Comparison of ENCODE assay signal across 9 cellular contexts in genomic region chr20:31566658-31567379, GRCh38. TPM values are rescaled to one million over a fixed set of nuclear protein-coding genes. Genes with fewer than 3 reads are reported as not detected.
A peak's percentile ranks its signal among the peaks of the same experiment; 100 is the strongest.
DNase-seq lines count a peak whose midpoint lies in the region; ATAC-seq and TF ChIP-seq lines count a peak whose summit lies in the region.
"Had no signal": no experiment of that assay in that cellular context is flagged by ENCODE, and none has a peak within 500 bp of the region (broad histone marks: within the 10 kb centered on the region; RNA-seq: fewer than 3 reads in every experiment).

No MANE protein-coding gene starts in this region.

- peak overlapping the region; percentile 22 for H3K27ac ChIP-seq in CD8-positive, alpha-beta memory T cell (ENCODE audit: low read depth, low read length)
- H3K27ac ChIP-seq in gastrocnemius medialis, result peak overlapping the region in 2 of 4 donors; percentile 24 to 32

- no peaks in the 10 kb centered on the region for H3K9me3 ChIP-seq in CD8-positive, alpha-beta memory T cell (ENCODE audit: low read length)
- no peaks in the 10 kb centered on the region for H3K9me3 ChIP-seq in gastrocnemius medialis

- ATAC-seq in T-cell (replicated peaks in 1 of 4), result peak in 1 of 4 experiments; percentile 27
- ATAC-seq in omental fat pad (ENCODE audit: low FRiP score), result no peak
- ATAC-seq in HG03521 (IDR thresholded peaks at IDR 0.05; ENCODE audit: unreplicated experiment), result no peak
- ATAC-seq in gastrocnemius medialis, result no peak

- in situ Hi-C loops in gastrocnemius medialis (cut with MboI; ENCODE audit: low sequenced_read_pairs in 4 of 4), result loop anchor here in 1 of 4 donors (25.0 kb wide), 1 partner anchor 170 kb away; the partner anchor contains the start of gene TPX2

- peak in 1 of 5 donors; percentile 21 for DNase-seq in CD8-positive, alpha-beta memory T cell
- peak; percentile 57 for DNase-seq in LoVo (ENCODE audit: low spot score)
- no peak for DNase-seq in T-cell
- DNase-seq in kidney tubule cell (ENCODE audit: low spot score), result peak; percentile 77
- no peak for DNase-seq in omental fat pad (ENCODE audit: low spot score)
- DNase-seq in T1000 (lab: John Stamatoyannopoulos, UW), result no peak
- DNase-seq in gastrocnemius medialis, result no peak
- DNase-seq: activated gamma-delta T cell had no signal

- H3K4me1 Mint-ChIP-seq in CD8-positive, alpha-beta memory T cell, result peaks cover 7 to 21% (median 19%) of the 10 kb centered on the region in 3 donors
- H3K4me1 Mint-ChIP-seq in T-cell, result peaks cover 6 to 13% (median 11%) of the 10 kb centered on the region in 3 donors

- CTCF ChIA-PET in CD8-positive, alpha-beta memory T cell (lab: Charles Lee), result interaction anchor here (0.9 to 30.9 kb wide), 6 partner anchors 9 to 157 kb away, joined by 3 to 887 read pairs (median 5); partner anchors contain the start of gene ID1
- CTCF ChIA-PET in T-cell (lab: Charles Lee), result interaction anchor here (0.5 to 5.7 kb wide), 9 partner anchors 9 to 108 kb away, joined by 3 to 70 read pairs (median 3); no protein-coding TSS in a partner anchor

- intact Hi-C loops in gastrocnemius medialis (cut with DNase I; ENCODE audit: low total_unique reads), result no loop called here

- no peaks in the 10 kb centered on the region for H3K4me1 ChIP-seq in CD8-positive, alpha-beta memory T cell (ENCODE audit: insufficient read depth, low read length)
- H3K4me1 ChIP-seq in gastrocnemius medialis, result peaks cover 6 to 9% of the 10 kb centered on the region in 2 donors

- H3K27ac Mint-ChIP-seq in CD8-positive, alpha-beta memory T cell, result peak overlapping the region; percentile 36 to 88 (median 68)
- peak overlapping the region; percentile 36 to 71 for H3K27ac Mint-ChIP-seq in T-cell

- peaks cover 26% of the 10 kb centered on the region for H3K36me3 ChIP-seq in CD8-positive, alpha-beta memory T cell (ENCODE audit: insufficient read depth, low read length)
- H3K36me3 ChIP-seq in gastrocnemius medialis, result peaks cover 0 to 38% of the 10 kb centered on the region in 2 donors

- no peak overlapping the region for H3K4me3 ChIP-seq in CD8-positive, alpha-beta memory T cell (ENCODE audit: low read length)
- H3K4me3 ChIP-seq in gastrocnemius medialis, result no peak overlapping the region

- no peaks in the 10 kb centered on the region for H3K27me3 ChIP-seq in CD8-positive, alpha-beta memory T cell (ENCODE audit: insufficient read depth, low read length, poor library complexity, severe bottlenecking)
- H3K27me3 ChIP-seq in gastrocnemius medialis, result no peaks in the 10 kb centered on the region

- peaks cover 0 to 52% (median 0%) of the 10 kb centered on the region in 3 donors for H3K36me3 Mint-ChIP-seq in CD8-positive, alpha-beta memory T cell
- peaks cover 9% of the 10 kb centered on the region for H3K36me3 Mint-ChIP-seq in T-cell

- H3K9me3 Mint-ChIP-seq in CD8-positive, alpha-beta memory T cell, result no peaks in the 10 kb centered on the region
- H3K9me3 Mint-ChIP-seq in T-cell, result no peaks in the 10 kb centered on the region

- no peaks in the 10 kb centered on the region for H3K27me3 Mint-ChIP-seq in CD8-positive, alpha-beta memory T cell
- H3K27me3 Mint-ChIP-seq in T-cell, result no peaks in the 10 kb centered on the region

- TF ChIP-seq CTCF in omental fat pad (IDR thresholded peaks at IDR 0.05), result no peak
- TF ChIP-seq CTCF in gastrocnemius medialis (IDR thresholded peaks at IDR 0.05 in 4 of 5, conservative IDR thresholded peaks at IDR 0.05 in 1 of 5), result no peak

- no peak overlapping the region for H3K4me3 Mint-ChIP-seq in CD8-positive, alpha-beta memory T cell
- H3K4me3 Mint-ChIP-seq in T-cell, result no peak overlapping the region

- TF ChIP-seq POLR2A in gastrocnemius medialis (IDR thresholded peaks at IDR 0.05), result no peak

- POLR2A ChIA-PET in CD8-positive, alpha-beta memory T cell (lab: Charles Lee), result interaction anchor here (0.5 kb wide), 1 partner anchor 64 kb away, joined by 5 read pairs; no protein-coding TSS in a partner anchor
- POLR2A ChIA-PET in T-cell (lab: Charles Lee), result interaction anchor here in 1 of 2 donors (0.6 kb wide), 1 partner anchor 1212 kb away, joined by 3 read pairs; no protein-coding TSS in a partner anchor

RNA-seq across cellular contexts. Expression of gene ID1, which starts 38.3 kb away (rescaled TPM):
- under 1 TPM; 0.55 to 0.72 TPM for total RNA-seq in CD8-positive, alpha-beta memory T cell
- 2.2 TPM for polyA plus RNA-seq in CD8-positive, alpha-beta memory T cell
- total RNA-seq in T-cell (10 to 100 TPM in 1 of 5 donors, 1 to 10 TPM in 4; 1.4 to 11.2 (median 2.2) TPM), omental fat pad (100 to 1,000 TPM; 437 to 878 (median 612) TPM), gastrocnemius medialis (100 to 1,000 TPM; 115 to 206 (median 148) TPM)

RNA-seq across cellular contexts. Expression of gene HM13, which starts 52.6 kb away (rescaled TPM):
- total RNA-seq in CD8-positive, alpha-beta memory T cell, result 100 to 1,000 TPM; 153 to 167 TPM
- 166 TPM for polyA plus RNA-seq in CD8-positive, alpha-beta memory T cell
- total RNA-seq in T-cell (100 to 1,000 TPM; 108 to 149 (median 140) TPM), omental fat pad (100 to 1,000 TPM in 1 of 4 donors, 10 to 100 TPM in 3; 59.7 to 113 (median 83.4) TPM), gastrocnemius medialis (10 to 100 TPM; 22.7 to 31.0 (median 26.4) TPM)

Comparison
In these comparisons a context has a peak if more than half of its experiments do, and no peak if none do; other contexts are left out.
1. DNase-seq: peak in LoVo (single experiment) and kidney tubule cell (single experiment); none in T-cell (0 of 34), omental fat pad (single experiment), T1000 (single experiment) and gastrocnemius medialis (0 of 2).
2. RNA of gene ID1, which starts 38.3 kb away (total RNA-seq): 437 to 878 TPM in omental fat pad and 115 to 206 TPM in gastrocnemius medialis; 1.4 to 11.2 TPM in T-cell and 0.55 to 0.72 TPM in CD8-positive, alpha-beta memory T cell; every median in the first group is over 4 times any median in the second.